In genomic region chr7:149838224-149838991, GRCh38 we compare ENCODE assay signal across 8 cellular contexts. TPM values are rescaled to one million over a fixed set of nuclear protein-coding genes. Genes with fewer than 3 reads are reported as not detected.
DNase-seq lines count a peak whose midpoint lies in the region; ATAC-seq and TF ChIP-seq lines count a peak whose summit lies in the region.

TSS of gene ZNF862 (plus strand) at chr7:149838375. CDS start at chr7:149838612, 237 bp downstream.

- ATAC-seq in GM18909 (IDR thresholded peaks at IDR 0.05; ENCODE audit: poor library complexity, unreplicated experiment), result peak; percentile 99
- ATAC-seq in HG03175 (IDR thresholded peaks at IDR 0.05; ENCODE audit: unreplicated experiment), result peak; percentile 99
- ATAC-seq in WTC11, result peak; percentile 97

- H3K36me3 Mint-ChIP-seq in WTC11, result no peaks in the 10 kb centered on the region

- DNase-seq in AG04450 (ENCODE audit: low read depth, low spot score) (peak; percentile 94), NCI-H226 (peak; percentile 99), WTC11 (ENCODE audit: low spot score) (peak; percentile 98), cardiac fibroblast (ENCODE audit: low read depth in 2 of 2) (peak; percentile 98), iPS-NIHi7 (ENCODE audit: extremely low spot score) (peak; percentile 100), smooth muscle cell of the brain vasculature (ENCODE audit: low read depth, low spot score) (peak; percentile 93)

- TF ChIP-seq CTCF in AG04450 (IDR thresholded peaks at IDR 0.05; ENCODE audit: low read depth, low read length), result no peak
- no peak for TF ChIP-seq CTCF in WTC11 (IDR thresholded peaks at IDR 0.05)
- no peak for TF ChIP-seq CTCF in cardiac fibroblast (IDR thresholded peaks at IDR 0.05; ENCODE audit: low read depth, low read length)

- H3K4me3 Mint-ChIP-seq in WTC11, result peak within 1 kb of the TSS; percentile 78

- no peaks in the 10 kb centered on the region for H3K27me3 ChIP-seq in AG04450 (ENCODE audit: control insufficient read depth, insufficient read depth, low read length)

- H3K9me3 Mint-ChIP-seq in WTC11, result no peaks in the 10 kb centered on the region

- POLR2A ChIA-PET in AG04450 (lab: Yijun Ruan, JAX), result interaction anchor here (1.4 to 1.7 kb wide), 2 partner anchors 17 to 27 kb away, joined by 4 to 8 read pairs; no protein-coding TSS in a partner anchor
- POLR2A ChIA-PET in WTC11 (lab: Charles Lee), result interaction anchor here (0.6 to 1.7 kb wide), 4 partner anchors 16 to 899 kb away, joined by 4 to 7 read pairs (median 5); partner anchors contain the start of gene GIMAP5

- CTCF ChIA-PET in AG04450 (lab: Charles Lee) (interaction anchor here (1.1 to 1.7 kb wide), 2 partner anchors 45 to 67 kb away, joined by 5 read pairs; no protein-coding TSS in a partner anchor), WTC11 (lab: Charles Lee) (interaction anchor here (0.7 to 3.1 kb wide), 17 partner anchors 11 to 202 kb away, joined by 3 to 46 read pairs (median 4); no protein-coding TSS in a partner anchor)

- peak within 1 kb of the TSS; percentile 77; the same call in 1 of the 2 replicates for H3K27ac Mint-ChIP-seq in WTC11

- no peaks in the 10 kb centered on the region for H3K9me3 ChIP-seq in AG04450 (ENCODE audit: control insufficient read depth, insufficient read depth, low read length)

- H3K27ac ChIP-seq in AG04450 (ENCODE audit: low read depth, low read length), result peak within 1 kb of the TSS; percentile 39

- H3K27me3 Mint-ChIP-seq in WTC11 (ENCODE audit: low read depth), result peaks cover 27% of the 10 kb centered on the region

- peaks cover 13% of the 10 kb centered on the region for H3K4me1 Mint-ChIP-seq in WTC11

- H3K4me3 ChIP-seq in AG04450 (ENCODE audit: low read depth, low read length), result peak within 1 kb of the TSS; percentile 90
- H3K4me3 ChIP-seq in cardiac fibroblast (replicated peaks in 1 of 2; ENCODE audit: low read depth in 2 of 2, low read length in 2 of 2), result peak within 1 kb of the TSS; percentile 80 to 87

TF ChIP-seq in WTC11, 78 proteins besides CTCF, POLR2A, EP300 and RAD21 (continues in another document):
- TF ChIP-seq, protein P1, sequence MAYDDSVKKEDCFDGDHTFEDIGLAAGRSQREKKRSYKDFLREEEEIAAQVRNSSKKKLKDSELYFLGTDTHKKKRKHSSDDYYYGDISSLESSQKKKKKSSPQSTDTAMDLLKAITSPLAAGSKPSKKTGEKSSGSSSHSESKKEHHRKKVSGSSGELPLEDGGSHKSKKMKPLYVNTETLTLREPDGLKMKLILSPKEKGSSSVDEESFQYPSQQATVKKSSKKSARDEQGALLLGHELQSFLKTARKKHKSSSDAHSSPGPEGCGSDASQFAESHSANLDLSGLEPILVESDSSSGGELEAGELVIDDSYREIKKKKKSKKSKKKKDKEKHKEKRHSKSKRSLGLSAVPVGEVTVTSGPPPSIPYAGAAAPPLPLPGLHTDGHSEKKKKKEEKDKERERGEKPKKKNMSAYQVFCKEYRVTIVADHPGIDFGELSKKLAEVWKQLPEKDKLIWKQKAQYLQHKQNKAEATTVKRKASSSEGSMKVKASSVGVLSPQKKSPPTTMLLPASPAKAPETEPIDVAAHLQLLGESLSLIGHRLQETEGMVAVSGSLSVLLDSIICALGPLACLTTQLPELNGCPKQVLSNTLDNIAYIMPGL (CRISPR knock-in tag; IDR thresholded peaks at IDR 0.05), result peak; percentile 93; the same call in 1 of the 2 replicates
- TF ChIP-seq KAT7 (CRISPR knock-in tag; IDR thresholded peaks at IDR 0.05; ENCODE audit: borderline replicate concordance), result 0 out of 2 replicates have a peak, but pooled peaks have one; percentile 58
- peak; percentile 80 for TF ChIP-seq NFYB (CRISPR knock-in tag; conservative IDR thresholded peaks at IDR 0.05; ENCODE audit: low read depth)
- TF ChIP-seq, protein P2, sequence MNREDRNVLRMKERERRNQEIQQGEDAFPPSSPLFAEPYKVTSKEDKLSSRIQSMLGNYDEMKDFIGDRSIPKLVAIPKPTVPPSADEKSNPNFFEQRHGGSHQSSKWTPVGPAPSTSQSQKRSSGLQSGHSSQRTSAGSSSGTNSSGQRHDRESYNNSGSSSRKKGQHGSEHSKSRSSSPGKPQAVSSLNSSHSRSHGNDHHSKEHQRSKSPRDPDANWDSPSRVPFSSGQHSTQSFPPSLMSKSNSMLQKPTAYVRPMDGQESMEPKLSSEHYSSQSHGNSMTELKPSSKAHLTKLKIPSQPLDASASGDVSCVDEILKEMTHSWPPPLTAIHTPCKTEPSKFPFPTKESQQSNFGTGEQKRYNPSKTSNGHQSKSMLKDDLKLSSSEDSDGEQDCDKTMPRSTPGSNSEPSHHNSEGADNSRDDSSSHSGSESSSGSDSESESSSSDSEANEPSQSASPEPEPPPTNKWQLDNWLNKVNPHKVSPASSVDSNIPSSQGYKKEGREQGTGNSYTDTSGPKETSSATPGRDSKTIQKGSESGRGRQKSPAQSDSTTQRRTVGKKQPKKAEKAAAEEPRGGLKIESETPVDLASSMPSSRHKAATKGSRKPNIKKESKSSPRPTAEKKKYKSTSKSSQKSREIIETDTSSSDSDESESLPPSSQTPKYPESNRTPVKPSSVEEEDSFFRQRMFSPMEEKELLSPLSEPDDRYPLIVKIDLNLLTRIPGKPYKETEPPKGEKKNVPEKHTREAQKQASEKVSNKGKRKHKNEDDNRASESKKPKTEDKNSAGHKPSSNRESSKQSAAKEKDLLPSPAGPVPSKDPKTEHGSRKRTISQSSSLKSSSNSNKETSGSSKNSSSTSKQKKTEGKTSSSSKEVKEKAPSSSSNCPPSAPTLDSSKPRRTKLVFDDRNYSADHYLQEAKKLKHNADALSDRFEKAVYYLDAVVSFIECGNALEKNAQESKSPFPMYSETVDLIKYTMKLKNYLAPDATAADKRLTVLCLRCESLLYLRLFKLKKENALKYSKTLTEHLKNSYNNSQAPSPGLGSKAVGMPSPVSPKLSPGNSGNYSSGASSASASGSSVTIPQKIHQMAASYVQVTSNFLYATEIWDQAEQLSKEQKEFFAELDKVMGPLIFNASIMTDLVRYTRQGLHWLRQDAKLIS (CRISPR knock-in tag; IDR thresholded peaks at IDR 0.05; ENCODE audit: borderline replicate concordance), result no peak
- no peak for TF ChIP-seq ZNF425 (CRISPR knock-in tag; conservative IDR thresholded peaks at IDR 0.05)
- TF ChIP-seq ELF4 (CRISPR knock-in tag; IDR thresholded peaks at IDR 0.05; ENCODE audit: low read depth), result 0 out of 2 replicates have a peak, but pooled peaks have one; percentile 39
- TF ChIP-seq PREB (CRISPR knock-in tag; IDR thresholded peaks at IDR 0.05; ENCODE audit: borderline replicate concordance), result no peak
- TF ChIP-seq, protein P3, sequence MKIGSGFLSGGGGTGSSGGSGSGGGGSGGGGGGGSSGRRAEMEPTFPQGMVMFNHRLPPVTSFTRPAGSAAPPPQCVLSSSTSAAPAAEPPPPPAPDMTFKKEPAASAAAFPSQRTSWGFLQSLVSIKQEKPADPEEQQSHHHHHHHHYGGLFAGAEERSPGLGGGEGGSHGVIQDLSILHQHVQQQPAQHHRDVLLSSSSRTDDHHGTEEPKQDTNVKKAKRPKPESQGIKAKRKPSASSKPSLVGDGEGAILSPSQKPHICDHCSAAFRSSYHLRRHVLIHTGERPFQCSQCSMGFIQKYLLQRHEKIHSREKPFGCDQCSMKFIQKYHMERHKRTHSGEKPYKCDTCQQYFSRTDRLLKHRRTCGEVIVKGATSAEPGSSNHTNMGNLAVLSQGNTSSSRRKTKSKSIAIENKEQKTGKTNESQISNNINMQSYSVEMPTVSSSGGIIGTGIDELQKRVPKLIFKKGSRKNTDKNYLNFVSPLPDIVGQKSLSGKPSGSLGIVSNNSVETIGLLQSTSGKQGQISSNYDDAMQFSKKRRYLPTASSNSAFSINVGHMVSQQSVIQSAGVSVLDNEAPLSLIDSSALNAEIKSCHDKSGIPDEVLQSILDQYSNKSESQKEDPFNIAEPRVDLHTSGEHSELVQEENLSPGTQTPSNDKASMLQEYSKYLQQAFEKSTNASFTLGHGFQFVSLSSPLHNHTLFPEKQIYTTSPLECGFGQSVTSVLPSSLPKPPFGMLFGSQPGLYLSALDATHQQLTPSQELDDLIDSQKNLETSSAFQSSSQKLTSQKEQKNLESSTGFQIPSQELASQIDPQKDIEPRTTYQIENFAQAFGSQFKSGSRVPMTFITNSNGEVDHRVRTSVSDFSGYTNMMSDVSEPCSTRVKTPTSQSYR (CRISPR knock-in tag; IDR thresholded peaks at IDR 0.05), result 0 out of 2 replicates have a peak, but pooled peaks have one; percentile 61
- TF ChIP-seq, protein P4, sequence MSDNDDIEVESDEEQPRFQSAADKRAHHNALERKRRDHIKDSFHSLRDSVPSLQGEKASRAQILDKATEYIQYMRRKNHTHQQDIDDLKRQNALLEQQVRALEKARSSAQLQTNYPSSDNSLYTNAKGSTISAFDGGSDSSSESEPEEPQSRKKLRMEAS (CRISPR knock-in tag; IDR thresholded peaks at IDR 0.05), result peak; percentile 36; the same call in 1 of the 2 replicates
- TF ChIP-seq FOXK1 (CRISPR knock-in tag; IDR thresholded peaks at IDR 0.05), result peak; percentile 60; the same call in 1 of the 2 replicates

RNA-seq across cellular contexts. Expression of gene ZNF862, which starts in this region (rescaled TPM):
- polyA plus RNA-seq in AG04450 (2011; rRNA removed), result 11.5 and 11.8 TPM in 2 replicates
- 18.4 TPM in 2 replicates for polyA minus RNA-seq in AG04450 (2011; rRNA and poly(A)+ RNA removed)
- 3.6 to 6.3 TPM (median 5.8 TPM) in 3 replicates for total RNA-seq in WTC11 (2021)

Comparison
In these comparisons a context has a peak if more than half of its experiments do, and no peak if none do; other contexts are left out.
1. Peak in every context shown above with its lines: DNase-seq, ATAC-seq, H3K4me3 ChIP-seq and H3K27ac ChIP-seq.